19 cellular contexts compared by ENCODE assay signal in genomic region chr15:68623301-68623892, GRCh38. TPM values are rescaled to one million over a fixed set of nuclear protein-coding genes. Genes with fewer than 3 reads are reported as not detected.
DNase-seq lines count a peak whose midpoint lies in the region; ATAC-seq and TF ChIP-seq lines count a peak whose summit lies in the region.
"Had no signal": no experiment of that assay in that cellular context is flagged by ENCODE, and none has a peak within 500 bp of the region (broad histone marks: within the 10 kb centered on the region; RNA-seq: fewer than 3 reads in every experiment).

No MANE protein-coding gene starts in this region.

- no peaks in the 10 kb centered on the region for H4K20me1 ChIP-seq in GM23338 (replicated peaks; ENCODE audit: insufficient read depth)

- H3K27me3 ChIP-seq in GM23338 (ENCODE audit: insufficient read depth), result no peaks in the 10 kb centered on the region
- H3K27me3 ChIP-seq in CD8-positive, alpha-beta T cell (ENCODE audit: insufficient read depth, low read length), result no peaks in the 10 kb centered on the region
- H3K27me3 ChIP-seq: neutrophil had no signal

- H3K27ac Mint-ChIP-seq in GM23338, result no peak overlapping the region
- no peak overlapping the region for H3K27ac Mint-ChIP-seq in CD8-positive, alpha-beta T cell
- no peak overlapping the region for H3K27ac Mint-ChIP-seq in activated CD4-positive, alpha-beta T cell treated with anti-CD3 and anti-CD28 coated beads, Interleukin-2, amount 10 ng/mL, durations not matched to agents 7 days and 5 days
- H3K27ac Mint-ChIP-seq: activated naive CD8-positive, alpha-beta T cell treated with anti-CD3 and anti-CD28 coated beads, Interleukin-2, amount 10 ng/mL, durations not matched to agents 7 days and 5 days; activated T-cell treated with anti-CD3 and anti-CD28 coated beads, Interleukin-2, amount 50 U/mL, for 24 hours had no signal

- no peaks in the 10 kb centered on the region for H3K79me2 ChIP-seq in GM23338 (replicated peaks; ENCODE audit: insufficient read depth)

- peak; percentile 40 for ATAC-seq in GM23338
- no peak for ATAC-seq in CD8-positive, alpha-beta T cell

- no peak overlapping the region for H3K4me3 ChIP-seq in GM23338
- no peak overlapping the region for H3K4me3 ChIP-seq in CD8-positive, alpha-beta T cell (ENCODE audit: low read depth, low read length)
- H3K4me3 ChIP-seq: coronary artery, spleen had no signal

- H3K9me2 ChIP-seq in GM23338 (ENCODE audit: insufficient read depth), result no peaks in the 10 kb centered on the region

- no peaks in the 10 kb centered on the region for H3K36me3 Mint-ChIP-seq in GM23338 (ENCODE audit: low read depth)
- no peaks in the 10 kb centered on the region for H3K36me3 Mint-ChIP-seq in CD8-positive, alpha-beta T cell
- H3K36me3 Mint-ChIP-seq in activated CD4-positive, alpha-beta T cell treated with anti-CD3 and anti-CD28 coated beads, Interleukin-2, amount 10 ng/mL, durations not matched to agents 7 days and 5 days (ENCODE audit: low read depth), result no peaks in the 10 kb centered on the region
- H3K36me3 Mint-ChIP-seq: activated naive CD8-positive, alpha-beta T cell treated with anti-CD3 and anti-CD28 coated beads, Interleukin-2, amount 10 ng/mL, durations not matched to agents 7 days and 5 days had no signal

- H3K4me1 ChIP-seq in GM23338 (ENCODE audit: insufficient read depth), result peaks cover 13% of the 10 kb centered on the region
- no peaks in the 10 kb centered on the region for H3K4me1 ChIP-seq in CD8-positive, alpha-beta T cell (ENCODE audit: insufficient read depth, low read length)

- DNase-seq in GM23338 (ENCODE audit: low spot score) (no peak), amygdala (lab: John Stamatoyannopoulos, UW) (peak in 37 of 56 donors; percentile 32 to 82 (median 64)), head of caudate nucleus (peak; percentile 55 to 95 (median 80)), posterior cingulate gyrus (peak; percentile 45 to 95 (median 64)), SHP77 treated with DMSO at 0.1 percent for 48 hours (lab: John Stamatoyannopoulos, UW) (no peak), DMS153 (lab: John Stamatoyannopoulos, UW) (no peak)
- no peak for DNase-seq in CD8-positive, alpha-beta T cell
- DNase-seq in activated CD4-positive, alpha-beta T cell treated with anti-CD3 and anti-CD28 coated beads, Interleukin-2, amount 10 ng/mL, durations not matched to agents 7 days and 5 days, result no peak
- DNase-seq: activated CD4-positive, alpha-beta T cell treated with anti-CD3 and anti-CD28 coated beads for 4 hours; activated naive CD8-positive, alpha-beta T cell treated with anti-CD3 and anti-CD28 coated beads, Interleukin-2, amount 10 ng/mL, durations not matched to agents 7 days and 5 days; activated T-cell treated with anti-CD3 and anti-CD28 coated beads, Interleukin-2, amount 50 U/mL, for 24 hours; GOT3; mammary epithelial cell; NCI-H1105 treated with DMSO at 0.1 percent for 48 hours; NCI-H510A treated with DMSO at 0.1 percent for 48 hours; spleen; T-helper 2 cell had no signal

- no peak for TF ChIP-seq CTCF in GM23338 (conservative IDR thresholded peaks at IDR 0.05; ENCODE audit: low read depth in 2 of 2)
- no peak for TF ChIP-seq CTCF in CD8-positive, alpha-beta T cell (IDR thresholded peaks at IDR 0.05)

- peaks cover 17% of the 10 kb centered on the region for H3K4me1 Mint-ChIP-seq in GM23338
- no peaks in the 10 kb centered on the region for H3K4me1 Mint-ChIP-seq in CD8-positive, alpha-beta T cell (ENCODE audit: low read depth)
- no peaks in the 10 kb centered on the region for H3K4me1 Mint-ChIP-seq in activated CD4-positive, alpha-beta T cell treated with anti-CD3 and anti-CD28 coated beads, Interleukin-2, amount 10 ng/mL, durations not matched to agents 7 days and 5 days
- H3K4me1 Mint-ChIP-seq: activated naive CD8-positive, alpha-beta T cell treated with anti-CD3 and anti-CD28 coated beads, Interleukin-2, amount 10 ng/mL, durations not matched to agents 7 days and 5 days had no signal

- CTCF ChIA-PET in CD8-positive, alpha-beta T cell (lab: Charles Lee), result no interaction called here
- CTCF ChIA-PET in activated CD4-positive, alpha-beta T cell treated with anti-CD3 and anti-CD28 coated beads, Interleukin-2, amount 10 ng/mL, durations not matched to agents 7 days and 5 days (lab: Charles Lee), result no interaction called here

- H3K27me3 Mint-ChIP-seq in GM23338 (ENCODE audit: insufficient read depth, low read depth, poor library complexity), result peaks cover 9% of the 10 kb centered on the region
- H3K27me3 Mint-ChIP-seq in CD8-positive, alpha-beta T cell (ENCODE audit: low read depth), result peaks cover 10% of the 10 kb centered on the region
- H3K27me3 Mint-ChIP-seq in activated CD4-positive, alpha-beta T cell treated with anti-CD3 and anti-CD28 coated beads, Interleukin-2, amount 10 ng/mL, durations not matched to agents 7 days and 5 days, result peaks cover 6% of the 10 kb centered on the region

- intact Hi-C loops in head of caudate nucleus (cut with DNase I) (no loop called here), posterior cingulate gyrus (cut with DNase I) (loop anchor here (5.0 kb wide), 1 partner anchor 36 kb away; no protein-coding TSS in a partner anchor)
- intact Hi-C loops in CD8-positive, alpha-beta T cell (cut with DNase I, micrococcal nuclease), result no loop called here

- H3K36me3 ChIP-seq in GM23338 (ENCODE audit: insufficient read depth), result no peaks in the 10 kb centered on the region
- no peaks in the 10 kb centered on the region for H3K36me3 ChIP-seq in CD8-positive, alpha-beta T cell (ENCODE audit: insufficient read depth, low read length)
- H3K36me3 ChIP-seq: neutrophil, spleen had no signal

- no peak overlapping the region for H3K4me3 Mint-ChIP-seq in GM23338
- H3K4me3 Mint-ChIP-seq in CD8-positive, alpha-beta T cell, result no peak overlapping the region
- H3K4me3 Mint-ChIP-seq in activated CD4-positive, alpha-beta T cell treated with anti-CD3 and anti-CD28 coated beads, Interleukin-2, amount 10 ng/mL, durations not matched to agents 7 days and 5 days, result no peak overlapping the region
- H3K4me3 Mint-ChIP-seq: activated naive CD8-positive, alpha-beta T cell treated with anti-CD3 and anti-CD28 coated beads, Interleukin-2, amount 10 ng/mL, durations not matched to agents 7 days and 5 days; activated T-cell treated with anti-CD3 and anti-CD28 coated beads, Interleukin-2, amount 50 U/mL, for 24 hours had no signal

- no peaks in the 10 kb centered on the region for H3K9me3 Mint-ChIP-seq in GM23338
- H3K9me3 Mint-ChIP-seq in CD8-positive, alpha-beta T cell, result no peaks in the 10 kb centered on the region
- no peaks in the 10 kb centered on the region for H3K9me3 Mint-ChIP-seq in activated CD4-positive, alpha-beta T cell treated with anti-CD3 and anti-CD28 coated beads, Interleukin-2, amount 10 ng/mL, durations not matched to agents 7 days and 5 days
- H3K9me3 Mint-ChIP-seq: activated naive CD8-positive, alpha-beta T cell treated with anti-CD3 and anti-CD28 coated beads, Interleukin-2, amount 10 ng/mL, durations not matched to agents 7 days and 5 days; activated T-cell treated with anti-CD3 and anti-CD28 coated beads, Interleukin-2, amount 50 U/mL, for 24 hours had no signal

- no peak overlapping the region for H2AFZ ChIP-seq in GM23338

- H3K27ac ChIP-seq in GM23338 (ENCODE audit: low read depth), result no peak overlapping the region
- H3K27ac ChIP-seq in CD8-positive, alpha-beta T cell (ENCODE audit: low read depth, low read length), result no peak overlapping the region
- H3K27ac ChIP-seq: neutrophil, spleen had no signal

- H3F3A ChIP-seq in GM23338 (replicated peaks; ENCODE audit: low read depth), result no peaks in the 10 kb centered on the region

- no peaks in the 10 kb centered on the region for H3K9me3 ChIP-seq in CD8-positive, alpha-beta T cell (ENCODE audit: low read length)
- H3K9me3 ChIP-seq: neutrophil, spleen had no signal

- H3K4me2 ChIP-seq in GM23338, result no peak overlapping the region

- POLR2A ChIA-PET in CD8-positive, alpha-beta T cell (lab: Charles Lee), result no interaction called here
- POLR2A ChIA-PET in activated CD4-positive, alpha-beta T cell treated with anti-CD3 and anti-CD28 coated beads, Interleukin-2, amount 10 ng/mL, durations not matched to agents 7 days and 5 days (lab: Charles Lee), result no interaction called here

TF ChIP-seq in GM23338, 12 proteins besides CTCF, POLR2A, EP300 and RAD21:
- no peak for TF ChIP-seq NANOG (IDR thresholded peaks at IDR 0.05; ENCODE audit: borderline replicate concordance)
- no peak for TF ChIP-seq STAT1 (IDR thresholded peaks at IDR 0.05; ENCODE audit: unreplicated experiment)
TF ChIP-seq in GM23338: peak in this region for 0.

RNA-seq across cellular contexts. Expression of gene CORO2B, which starts 44.6 kb away (rescaled TPM):
- 2.8 and 4.6 TPM in 2 replicates for total RNA-seq in GM23338 (2014; rRNA removed; shearing (Covaris generic))
- polyA plus RNA-seq in GM23338 (2016; fragmentation: Nextera tagmentation; extraction: Ambion mirVana), result 1.4 and 1.6 TPM in 2 replicates
- total RNA-seq in CD8-positive, alpha-beta T cell, result under 1 TPM; 0.08 to 0.17 TPM
- total RNA-seq in activated CD4-positive, alpha-beta T cell treated with anti-CD3 and anti-CD28 coated beads, Interleukin-2, amount 10 ng/mL, durations not matched to agents 7 days and 5 days, result not detected
- total RNA-seq: activated naive CD8-positive, alpha-beta T cell treated with anti-CD3 and anti-CD28 coated beads, Interleukin-2, amount 10 ng/mL, durations not matched to agents 7 days and 5 days had no signal

Comparison
In these comparisons a context has a peak if more than half of its experiments do, and no peak if none do; other contexts are left out.
1. DNase-seq: peak in amygdala (37 of 56), head of caudate nucleus (42 of 42) and posterior cingulate gyrus (10 of 10); none in GM23338 (single experiment), CD8-positive, alpha-beta T cell (0 of 7), SHP77 treated with DMSO at 0.1 percent for 48 hours (single experiment), DMS153 (single experiment) and activated CD4-positive, alpha-beta T cell treated with anti-CD3 and anti-CD28 coated beads, Interleukin-2, amount 10 ng/mL, durations not matched to agents 7 days and 5 days (single experiment).